In genomic region chr7:103989785-103990775, GRCh38 we compare ENCODE assay signal across 8 cellular contexts. TPM values are rescaled to one million over a fixed set of nuclear protein-coding genes. Genes with fewer than 3 reads are reported as not detected.
DNase-seq lines count a peak whose midpoint lies in the region; ATAC-seq, FAIRE-seq and TF ChIP-seq lines count a peak whose summit lies in the region.

No MANE protein-coding gene starts in this region.

- no peaks in the 10 kb centered on the region for H3K9me3 Mint-ChIP-seq in activated T-cell treated with anti-CD3 and anti-CD28 coated beads, Interleukin-2, amount 50 U/mL, for 24 hours

- peak; percentile 59; the same call in 1 of the 2 replicates for TF ChIP-seq POLR2A in K562 (conservative IDR thresholded peaks at IDR 0.05)

- peak; percentile 29 for DNase-seq in activated T-cell treated with anti-CD3 and anti-CD28 coated beads, Interleukin-2, amount 50 U/mL, for 24 hours
- DNase-seq in activated T-cell treated with anti-CD3 and anti-CD28 coated beads for 4 hours, result no peak
- DNase-seq in NCI-H2196 treated with DMSO at 0.1 percent for 48 hours (lab: John Stamatoyannopoulos, UW; ENCODE audit: unreplicated experiment), result peak; percentile 30
- DNase-seq in K562 (ENCODE audit: extremely low read depth in 1 of 4, low spot score in 3 of 4), result peak; percentile 71 to 82 (median 74)
- peak; percentile 59 for DNase-seq in kidney glomerular epithelial cell (lab: John Stamatoyannopoulos, UW)

- intact Hi-C loops in K562 (cut with micrococcal nuclease), result loop anchor here (1.0 to 10.0 kb wide), 4 partner anchors 73 to 415 kb away; no protein-coding TSS in a partner anchor

- peak overlapping the region; percentile 71 to 95 for H3K9ac ChIP-seq in K562 (ENCODE audit: insufficient read depth in 1 of 2, low read depth in 2 of 2, low read length in 2 of 2)
- no peak overlapping the region for H3K9ac ChIP-seq in subcutaneous abdominal adipose tissue (ENCODE audit: low read length in 5 of 5)

- no peaks in the 10 kb centered on the region for H3K36me3 Mint-ChIP-seq in activated T-cell treated with anti-CD3 and anti-CD28 coated beads, Interleukin-2, amount 50 U/mL, for 24 hours (ENCODE audit: low read depth)

- H3K27ac ChIP-seq in K562 (ENCODE audit: extremely low read depth, low read depth, low read length), result peak overlapping the region; percentile 74
- no peak overlapping the region for H3K27ac ChIP-seq in subcutaneous abdominal adipose tissue (ENCODE audit: low read depth, low read length)

- no peaks in the 10 kb centered on the region for H3K27me3 ChIP-seq in K562 (ENCODE audit: control insufficient read depth in 2 of 2, insufficient read depth in 2 of 2, low read length in 2 of 2)
- peaks cover 13 to 33% (median 20%) of the 10 kb centered on the region in 5 donors for H3K27me3 ChIP-seq in subcutaneous abdominal adipose tissue (ENCODE audit: control insufficient read depth in 5 of 5, insufficient read depth in 4 of 5, low read length in 5 of 5)

- TF ChIP-seq CTCF in K562 (IDR thresholded peaks at IDR 0.05 in 2 of 3, conservative IDR thresholded peaks at IDR 0.05 in 1 of 3; ENCODE audit: insufficient read depth in 2 of 3, low read depth in 1 of 3, low read length in 3 of 3), result peak in 2 of 3 experiments; percentile 31 to 69; a peak in 4 of 6 replicates

- peak in 1 of 2 experiments; percentile 24; a peak in 2 of 4 replicates for TF ChIP-seq RAD21 in K562 (CRISPR knock-in tag; conservative IDR thresholded peaks at IDR 0.05 in 1 of 2, IDR thresholded peaks at IDR 0.05 in 1 of 2)

- H3K27ac Mint-ChIP-seq in activated T-cell treated with anti-CD3 and anti-CD28 coated beads, Interleukin-2, amount 50 U/mL, for 24 hours, result no peak overlapping the region

- no peak for TF ChIP-seq EP300 in K562 (IDR thresholded peaks at IDR 0.05; ENCODE audit: low read length)

- in situ Hi-C loops in K562 (cut with MboI), result loop anchor here (10.0 kb wide), 1 partner anchor 165 kb away; no protein-coding TSS in a partner anchor

- H3K4me3 ChIP-seq in K562 (peak overlapping the region; percentile 62), subcutaneous abdominal adipose tissue (ENCODE audit: low read depth in 1 of 5, low read length in 5 of 5) (peak overlapping the region; percentile 58 to 68 (median 63))

- H3K4me1 Mint-ChIP-seq in activated T-cell treated with anti-CD3 and anti-CD28 coated beads, Interleukin-2, amount 50 U/mL, for 24 hours (ENCODE audit: low read depth), result peaks cover 14% of the 10 kb centered on the region

- H3K4me1 ChIP-seq in K562 (replicated peaks in 1 of 2; ENCODE audit: control insufficient read depth in 2 of 2, insufficient read depth in 2 of 2, low read length in 2 of 2), result peaks cover 27 to 36% of the 10 kb centered on the region in 2 experiments
- H3K4me1 ChIP-seq in subcutaneous abdominal adipose tissue (ENCODE audit: control insufficient read depth in 5 of 5, insufficient read depth in 5 of 5, low read length in 5 of 5), result peaks cover 0 to 18% (median 15%) of the 10 kb centered on the region in 5 donors

- H2AFZ ChIP-seq in K562 (ENCODE audit: low read depth, low read length), result peak overlapping the region; percentile 92

- POLR2A ChIA-PET in K562 (lab: Yijun Ruan, JAX), result interaction anchor here (0.7 kb wide), 1 partner anchor 50 kb away, joined by 3 read pairs; no protein-coding TSS in a partner anchor

- WGBS in K562 (ENCODE audit: insufficient coverage, low coverage, missing lambda C conversion rate), result 9% methylated on average over 40 of the region's 82 CpGs

- H3K9me3 ChIP-seq in K562 (replicated peaks; ENCODE audit: control insufficient read depth, insufficient read depth, low read depth, low read length) (no peaks in the 10 kb centered on the region), subcutaneous abdominal adipose tissue (ENCODE audit: control insufficient read depth in 5 of 5, low read length in 5 of 5) (no peaks in the 10 kb centered on the region)

- H4K20me1 ChIP-seq in K562 (replicated peaks; ENCODE audit: control insufficient read depth, insufficient read depth, low read length), result no peaks in the 10 kb centered on the region

- no peaks in the 10 kb centered on the region; the same call in 2 of the 3 replicates for H3K36me3 ChIP-seq in K562 (ENCODE audit: control insufficient read depth, insufficient read depth, low read length)
- H3K36me3 ChIP-seq in subcutaneous abdominal adipose tissue (ENCODE audit: control insufficient read depth in 5 of 5, insufficient read depth in 5 of 5, low read length in 5 of 5), result no peaks in the 10 kb centered on the region

- peaks cover 59% of the 10 kb centered on the region for H3K27me3 Mint-ChIP-seq in activated T-cell treated with anti-CD3 and anti-CD28 coated beads, Interleukin-2, amount 50 U/mL, for 24 hours

- H3K79me2 ChIP-seq in K562 (ENCODE audit: control insufficient read depth, insufficient read depth, low read length), result peaks cover 40% of the 10 kb centered on the region

- peak overlapping the region; percentile 78 for H3K4me2 ChIP-seq in K562 (ENCODE audit: insufficient read depth, low read length)

- TSS peak; percentile 83 for BruUV-seq in K562 (replicated peaks; lab: Mats Ljungman, UMichigan)

- CTCF ChIA-PET in K562 (lab: Yijun Ruan, JAX; ENCODE audit: low intra/inter-chr PET ratio), result no interaction called here

- H3K9me1 ChIP-seq in K562 (ENCODE audit: control insufficient read depth, insufficient read depth, low read length), result no peaks in the 10 kb centered on the region

- no peak for FAIRE-seq in K562 (lab: Jason Lieb, UNC)

- ATAC-seq in K562 (peak; percentile 71), GM18909 (IDR thresholded peaks at IDR 0.05; ENCODE audit: poor library complexity, unreplicated experiment) (no peak), GM21447 (IDR thresholded peaks at IDR 0.05; ENCODE audit: unreplicated experiment) (no peak)

- H3K4me3 Mint-ChIP-seq in activated T-cell treated with anti-CD3 and anti-CD28 coated beads, Interleukin-2, amount 50 U/mL, for 24 hours, result peak overlapping the region; percentile 52

RNA-seq across cellular contexts. Expression of gene RELN, which starts 0.6 kb away (rescaled TPM):
- 72.2 and 98.2 TPM in 2 replicates for total RNA-seq in K562 (2011; cell fraction: chromatin; rRNA removed; ENCODE audit: low replicate concordance)
- 75.9 and 76.6 TPM in 2 replicates for total RNA-seq in K562 (2011; cell fraction: nucleolus; rRNA removed)
- total RNA-seq in K562 (2011; cell fraction: nucleoplasm; rRNA removed), result 90.5 and 107 TPM in 2 replicates
- total RNA-seq in K562 (2014; rRNA removed), result 18.1 and 22.3 TPM in 2 replicates
- 21.5 and 22.2 TPM in 2 replicates for total RNA-seq in K562 (2014; rRNA removed; fragmentation: Illumina TruSeq; extraction: Trizol)
- total RNA-seq in K562 (2015; rRNA removed; fragmentation: Illumina TruSeq; extraction: Trizol), result 16.5 and 17.4 TPM in 2 replicates
- total RNA-seq in K562 (2021), result 25.1 and 25.9 TPM in 2 replicates
- polyA plus RNA-seq in K562 (2011; rRNA removed), result 34.2 and 43.2 TPM in 2 replicates
- polyA plus RNA-seq in K562 (2011; cell fraction: cytosol; rRNA removed), result 34.8 and 41.8 TPM in 2 replicates
- polyA plus RNA-seq in K562 (2011; cell fraction: nucleus; rRNA removed), result 36.2 TPM in 2 replicates
- polyA plus RNA-seq in K562 (2012), result 19.0 and 23.5 TPM in 2 replicates
- polyA plus RNA-seq in K562 (2014; fragmentation: Illumina TruSeq; extraction: Trizol), result 24.4 and 24.5 TPM in 2 replicates
- 10 to 100 TPM; 12.9 to 15.3 TPM for polyA plus RNA-seq in K562 (2014; fragmentation: Nextera tagmentation; extraction: Ambion mirVana)
- polyA plus RNA-seq in K562 (2014; rRNA removed), result 17.1 and 23.6 TPM in 2 replicates
- 162 and 229 TPM in 2 replicates for polyA minus RNA-seq in K562 (2011; rRNA and poly(A)+ RNA removed)
- 65.4 and 75.6 TPM in 2 replicates for polyA minus RNA-seq in K562 (2011; cell fraction: cytosol; rRNA and poly(A)+ RNA removed)
- 45.0 and 71.8 TPM in 2 replicates for polyA minus RNA-seq in K562 (2011; cell fraction: nucleus; rRNA and poly(A)+ RNA removed)

Comparison
In these comparisons a context has a peak if more than half of its experiments do, and no peak if none do; other contexts are left out.
1. H3K9ac ChIP-seq: peak in K562 (2 of 2); none in subcutaneous abdominal adipose tissue (0 of 5).